In the genomic region with DNA sequence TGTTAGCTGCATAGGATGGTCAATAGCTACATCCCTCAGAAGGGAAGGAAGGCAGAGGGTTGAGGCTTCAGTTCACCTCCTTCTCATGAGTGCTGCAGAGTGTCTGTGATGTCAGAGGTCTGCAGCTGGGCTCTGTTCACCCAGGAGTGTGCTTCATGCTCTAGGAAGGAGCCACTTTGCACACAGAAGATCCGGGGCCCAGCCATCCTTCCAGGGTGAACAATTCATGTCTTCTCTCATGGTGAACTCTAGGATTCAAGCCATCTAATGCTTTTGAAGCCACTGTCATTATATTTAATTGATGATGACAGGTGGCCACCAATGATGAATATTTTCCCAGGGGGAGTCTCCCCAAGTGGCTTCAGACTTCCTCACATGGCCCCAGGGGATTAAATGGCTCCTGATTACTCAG, we compare ENCODE assay signal across 10 cellular contexts. TPM values are rescaled to one million over a fixed set of nuclear protein-coding genes. Genes with fewer than 3 reads are reported as not detected.
DNase-seq lines count a peak whose midpoint lies in the region; ATAC-seq, FAIRE-seq and TF ChIP-seq lines count a peak whose summit lies in the region.
"Not testable (repeated sequence)": the region's sequence is repeated elsewhere in the genome, so short reads cannot be mapped to it uniquely, and the experiment has no call there.
"Had no signal": no experiment of that assay in that cellular context is flagged by ENCODE, and none has a peak within 500 bp of the region (broad histone marks: within the 10 kb centered on the region; RNA-seq: fewer than 3 reads in every experiment).

No MANE protein-coding gene starts in this region.

- peak overlapping the region; percentile 35; the same call in 1 of the 2 replicates for H3K4me2 ChIP-seq in OCI-LY7 (ENCODE audit: low read length)

- peak; percentile 49 to 61 for ATAC-seq in naive B cell (ENCODE audit: low read depth in 2 of 2)
- ATAC-seq in stimulated activated memory B cell treated with anti-CD40 and anti-IgM and Interleukin-4, amounts not matched to agents 10 μg/mL and 1 μg/mL and 100 μg/mL, for 72 hours = peak; percentile 55

- H3K4me3 Mint-ChIP-seq in chondrocyte (ENCODE audit: unreplicated experiment); stimulated activated memory B cell treated with anti-CD40 and anti-IgM and Interleukin-4, amounts not matched to agents 10 μg/mL and 1 μg/mL and 100 μg/mL, for 72 hours: not testable (repeated sequence)
- H3K4me3 Mint-ChIP-seq in naive B cell = peak overlapping the region; percentile 71 to 93 (median 84)

- POLR2A ChIA-PET in OCI-LY7 (lab: Charles Lee) = interaction anchor here (1.7 to 2.8 kb wide), 2 partner anchors 9 kb away, joined by 8 to 9 read pairs; no protein-coding TSS in a partner anchor

- TF ChIP-seq CTCF in OCI-LY7 (conservative IDR thresholded peaks at IDR 0.05; ENCODE audit: low read length); chondrocyte (IDR thresholded peaks at IDR 0.05): not testable (repeated sequence)

- H3K4me1 Mint-ChIP-seq in chondrocyte (ENCODE audit: low read depth) = not testable (repeated sequence)
- H3K4me1 Mint-ChIP-seq in naive B cell = peaks cover 62 to 79% (median 73%) of the 10 kb centered on the region in 3 donors
- peaks cover 55% of the 10 kb centered on the region for H3K4me1 Mint-ChIP-seq in stimulated activated memory B cell treated with anti-CD40 and anti-IgM and Interleukin-4, amounts not matched to agents 10 μg/mL and 1 μg/mL and 100 μg/mL, for 72 hours

- H3K27me3 Mint-ChIP-seq in chondrocyte (ENCODE audit: low read depth) = peaks cover 20% of the 10 kb centered on the region
- not testable (repeated sequence) for H3K27me3 Mint-ChIP-seq in naive B cell; stimulated activated memory B cell treated with anti-CD40 and anti-IgM and Interleukin-4, amounts not matched to agents 10 μg/mL and 1 μg/mL and 100 μg/mL, for 72 hours

- not testable (repeated sequence) for H4K20me1 ChIP-seq in OCI-LY7 (ENCODE audit: insufficient read depth, low read length)

- peaks cover 20% of the 10 kb centered on the region for H3K36me3 ChIP-seq in OCI-LY7 (ENCODE audit: insufficient read depth, low read length)

- intact Hi-C loops in OCI-LY7 (cut with micrococcal nuclease; ENCODE audit: unreplicated experiment) = not testable (repeated sequence)

- H3K9me3 ChIP-seq in OCI-LY7 (ENCODE audit: low read length) = not testable (repeated sequence)

- FAIRE-seq in GM19239 (lab: Jason Lieb, UNC) = peak; percentile 26

- CTCF ChIA-PET in OCI-LY7 (lab: Charles Lee; ENCODE audit: unreplicated experiment) = interaction anchor here (1.2 kb wide), 1 partner anchor 32 kb away, joined by 3 read pairs; no protein-coding TSS in a partner anchor

- not testable (repeated sequence) for H3K9me2 ChIP-seq in OCI-LY7 (ENCODE audit: insufficient read depth, low read length)

- peaks cover 54% of the 10 kb centered on the region for H3K4me1 ChIP-seq in OCI-LY7 (ENCODE audit: insufficient read depth, low read length, poor library complexity, severe bottlenecking)

- H3K4me3 ChIP-seq in OCI-LY7 (ENCODE audit: low read depth, low read length, poor library complexity, severe bottlenecking) = not testable (repeated sequence)

- H3K27ac Mint-ChIP-seq in chondrocyte (ENCODE audit: unreplicated experiment) = not testable (repeated sequence)
- peak overlapping the region in 5 of 6 donors; percentile 77 to 95 (median 93) for H3K27ac Mint-ChIP-seq in naive B cell
- peak overlapping the region; percentile 63 for H3K27ac Mint-ChIP-seq in stimulated activated memory B cell treated with anti-CD40 and anti-IgM and Interleukin-4, amounts not matched to agents 10 μg/mL and 1 μg/mL and 100 μg/mL, for 72 hours

- not testable (repeated sequence) for BruUV-seq in OCI-LY7 (replicated peaks; lab: Mats Ljungman, UMichigan)

- not testable (repeated sequence) for H2AFZ ChIP-seq in OCI-LY7 (ENCODE audit: low read length)

- H3K27ac ChIP-seq in OCI-LY7 (ENCODE audit: low read depth, low read length, poor library complexity, severe bottlenecking) = peak overlapping the region; percentile 39

- H3K79me2 ChIP-seq in OCI-LY7 (ENCODE audit: insufficient read depth, low read depth, low read length) = not testable (repeated sequence)

- DNase-seq in GM19239 (ENCODE audit: insufficient read length, low spot score); OCI-LY7 (ENCODE audit: low spot score); naive B cell: not testable (repeated sequence)
- DNase-seq in NCI-H524 (lab: John Stamatoyannopoulos, UW) (peak; percentile 46 to 88), UCSD-AML1 (lab: John Stamatoyannopoulos, UW; ENCODE audit: unreplicated experiment) (peak; percentile 57), chondrocyte (ENCODE audit: low spot score) (peak; percentile 43)

- H3K9me3 Mint-ChIP-seq in chondrocyte (ENCODE audit: low read depth); naive B cell; stimulated activated memory B cell treated with anti-CD40 and anti-IgM and Interleukin-4, amounts not matched to agents 10 μg/mL and 1 μg/mL and 100 μg/mL, for 72 hours: not testable (repeated sequence)

- H3K36me3 Mint-ChIP-seq in chondrocyte (ENCODE audit: low read depth); naive B cell: not testable (repeated sequence)
- peaks cover 12% of the 10 kb centered on the region for H3K36me3 Mint-ChIP-seq in stimulated activated memory B cell treated with anti-CD40 and anti-IgM and Interleukin-4, amounts not matched to agents 10 μg/mL and 1 μg/mL and 100 μg/mL, for 72 hours

RNA-seq across cellular contexts. Expression of a gene that starts 16.2 kb away (rescaled TPM):
- total RNA-seq in OCI-LY7 (2014; rRNA removed; shearing (Covaris generic)) = 219 TPM in 2 replicates
- total RNA-seq in OCI-LY7 (2022) = 364 and 387 TPM in 2 replicates
- total RNA-seq in chondrocyte = not detected in 3 replicates
- 100 to 1,000 TPM; 233 to 640 (median 475) TPM for polyA plus RNA-seq in naive B cell (ENCODE audit: low read depth in 6 of 6)
- total RNA-seq: CD8-positive, alpha-beta memory T cell; H1 had no signal
- polyA plus RNA-seq: A549; CD8-positive, alpha-beta memory T cell; H1 had no signal

Comparison
In these comparisons a context has a peak if more than half of its experiments do, and no peak if none do; other contexts are left out.
1. RNA of a gene that starts 16.2 kb away (total RNA-seq): 219 to 387 TPM in OCI-LY7; not detected in chondrocyte; every median in the first group is over 100 times any median in the second.